ENCODE assay signal across 1 cellular context in the genomic region with DNA sequence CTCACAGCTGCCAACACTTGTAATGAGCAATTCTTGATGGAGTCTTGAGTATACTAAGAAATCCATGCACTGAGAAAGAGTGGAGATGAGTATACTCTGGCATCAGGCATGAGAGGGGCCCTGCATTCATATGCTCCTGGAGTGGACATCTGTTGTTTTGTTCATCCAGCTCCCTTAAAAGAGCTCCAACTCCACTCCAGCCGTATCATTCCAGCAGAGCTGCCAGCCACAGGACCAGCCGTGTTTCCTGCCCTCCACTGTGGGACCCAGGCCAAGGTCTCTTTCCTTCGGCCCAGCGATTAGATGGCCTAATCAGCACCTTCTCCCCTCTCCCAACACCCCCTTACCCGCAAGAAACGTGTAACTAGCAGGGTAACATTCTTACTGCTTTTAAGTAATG.
TF ChIP-seq lines count a peak whose summit lies in the region.

No MANE protein-coding gene starts in this region.

TF ChIP-seq in GM23338, 12 proteins besides CTCF, POLR2A, EP300 and RAD21 (continued from another document):
- TF ChIP-seq, protein P1, sequence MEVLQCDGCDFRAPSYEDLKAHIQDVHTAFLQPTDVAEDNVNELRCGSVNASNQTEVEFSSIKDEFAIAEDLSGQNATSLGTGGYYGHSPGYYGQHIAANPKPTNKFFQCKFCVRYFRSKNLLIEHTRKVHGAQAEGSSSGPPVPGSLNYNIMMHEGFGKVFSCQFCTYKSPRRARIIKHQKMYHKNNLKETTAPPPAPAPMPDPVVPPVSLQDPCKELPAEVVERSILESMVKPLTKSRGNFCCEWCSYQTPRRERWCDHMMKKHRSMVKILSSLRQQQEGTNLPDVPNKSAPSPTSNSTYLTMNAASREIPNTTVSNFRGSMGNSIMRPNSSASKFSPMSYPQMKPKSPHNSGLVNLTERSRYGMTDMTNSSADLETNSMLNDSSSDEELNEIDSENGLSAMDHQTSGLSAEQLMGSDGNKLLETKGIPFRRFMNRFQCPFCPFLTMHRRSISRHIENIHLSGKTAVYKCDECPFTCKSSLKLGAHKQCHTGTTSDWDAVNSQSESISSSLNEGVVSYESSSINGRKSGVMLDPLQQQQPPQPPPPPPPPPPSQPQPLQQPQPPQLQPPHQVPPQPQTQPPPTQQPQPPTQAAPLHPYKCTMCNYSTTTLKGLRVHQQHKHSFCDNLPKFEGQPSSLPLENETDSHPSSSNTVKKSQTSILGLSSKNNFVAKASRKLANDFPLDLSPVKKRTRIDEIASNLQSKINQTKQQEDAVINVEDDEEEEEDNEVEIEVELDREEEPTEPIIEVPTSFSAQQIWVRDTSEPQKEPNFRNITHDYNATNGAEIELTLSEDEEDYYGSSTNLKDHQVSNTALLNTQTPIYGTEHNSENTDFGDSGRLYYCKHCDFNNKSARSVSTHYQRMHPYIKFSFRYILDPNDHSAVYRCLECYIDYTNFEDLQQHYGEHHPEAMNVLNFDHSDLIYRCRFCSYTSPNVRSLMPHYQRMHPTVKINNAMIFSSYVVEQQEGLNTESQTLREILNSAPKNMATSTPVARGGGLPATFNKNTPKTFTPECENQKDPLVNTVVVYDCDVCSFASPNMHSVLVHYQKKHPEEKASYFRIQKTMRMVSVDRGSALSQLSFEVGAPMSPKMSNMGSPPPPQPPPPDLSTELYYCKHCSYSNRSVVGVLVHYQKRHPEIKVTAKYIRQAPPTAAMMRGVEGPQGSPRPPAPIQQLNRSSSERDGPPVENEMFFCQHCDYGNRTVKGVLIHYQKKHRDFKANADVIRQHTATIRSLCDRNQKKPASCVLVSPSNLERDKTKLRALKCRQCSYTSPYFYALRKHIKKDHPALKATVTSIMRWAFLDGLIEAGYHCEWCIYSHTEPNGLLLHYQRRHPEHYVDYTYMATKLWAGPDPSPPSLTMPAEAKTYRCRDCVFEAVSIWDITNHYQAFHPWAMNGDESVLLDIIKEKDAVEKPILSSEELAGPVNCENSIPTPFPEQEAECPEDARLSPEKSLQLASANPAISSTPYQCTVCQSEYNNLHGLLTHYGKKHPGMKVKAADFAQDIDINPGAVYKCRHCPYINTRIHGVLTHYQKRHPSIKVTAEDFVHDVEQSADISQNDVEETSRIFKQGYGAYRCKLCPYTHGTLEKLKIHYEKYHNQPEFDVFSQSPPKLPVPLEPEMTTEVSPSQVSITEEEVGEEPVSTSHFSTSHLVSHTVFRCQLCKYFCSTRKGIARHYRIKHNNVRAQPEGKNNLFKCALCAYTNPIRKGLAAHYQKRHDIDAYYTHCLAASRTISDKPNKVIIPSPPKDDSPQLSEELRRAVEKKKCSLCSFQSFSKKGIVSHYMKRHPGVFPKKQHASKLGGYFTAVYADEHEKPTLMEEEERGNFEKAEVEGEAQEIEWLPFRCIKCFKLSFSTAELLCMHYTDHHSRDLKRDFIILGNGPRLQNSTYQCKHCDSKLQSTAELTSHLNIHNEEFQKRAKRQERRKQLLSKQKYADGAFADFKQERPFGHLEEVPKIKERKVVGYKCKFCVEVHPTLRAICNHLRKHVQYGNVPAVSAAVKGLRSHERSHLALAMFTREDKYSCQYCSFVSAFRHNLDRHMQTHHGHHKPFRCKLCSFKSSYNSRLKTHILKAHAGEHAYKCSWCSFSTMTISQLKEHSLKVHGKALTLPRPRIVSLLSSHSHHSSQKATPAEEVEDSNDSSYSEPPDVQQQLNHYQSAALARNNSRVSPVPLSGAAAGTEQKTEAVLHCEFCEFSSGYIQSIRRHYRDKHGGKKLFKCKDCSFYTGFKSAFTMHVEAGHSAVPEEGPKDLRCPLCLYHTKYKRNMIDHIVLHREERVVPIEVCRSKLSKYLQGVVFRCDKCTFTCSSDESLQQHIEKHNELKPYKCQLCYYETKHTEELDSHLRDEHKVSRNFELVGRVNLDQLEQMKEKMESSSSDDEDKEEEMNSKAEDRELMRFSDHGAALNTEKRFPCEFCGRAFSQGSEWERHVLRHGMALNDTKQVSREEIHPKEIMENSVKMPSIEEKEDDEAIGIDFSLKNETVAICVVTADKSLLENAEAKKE (CRISPR knock-in tag; IDR thresholded peaks at IDR 0.05), result no peak
- TF ChIP-seq, protein P2, sequence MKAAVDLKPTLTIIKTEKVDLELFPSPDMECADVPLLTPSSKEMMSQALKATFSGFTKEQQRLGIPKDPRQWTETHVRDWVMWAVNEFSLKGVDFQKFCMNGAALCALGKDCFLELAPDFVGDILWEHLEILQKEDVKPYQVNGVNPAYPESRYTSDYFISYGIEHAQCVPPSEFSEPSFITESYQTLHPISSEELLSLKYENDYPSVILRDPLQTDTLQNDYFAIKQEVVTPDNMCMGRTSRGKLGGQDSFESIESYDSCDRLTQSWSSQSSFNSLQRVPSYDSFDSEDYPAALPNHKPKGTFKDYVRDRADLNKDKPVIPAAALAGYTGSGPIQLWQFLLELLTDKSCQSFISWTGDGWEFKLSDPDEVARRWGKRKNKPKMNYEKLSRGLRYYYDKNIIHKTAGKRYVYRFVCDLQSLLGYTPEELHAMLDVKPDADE (IDR thresholded peaks at IDR 0.05), result no peak
- TF ChIP-seq EZH2 (IDR thresholded peaks at IDR 0.05; ENCODE audit: low read depth, unreplicated experiment) (no peak), JUNB (IDR thresholded peaks at IDR 0.05; ENCODE audit: unreplicated experiment) (no peak), EZH2phosphoT487 (IDR thresholded peaks at IDR 0.05; ENCODE audit: unreplicated experiment) (no peak), ZNF331 (CRISPR knock-in tag; IDR thresholded peaks at IDR 0.05; ENCODE audit: low read depth) (no peak), ZNF114 (CRISPR knock-in tag; IDR thresholded peaks at IDR 0.05) (no peak)
- TF ChIP-seq, protein P3, sequence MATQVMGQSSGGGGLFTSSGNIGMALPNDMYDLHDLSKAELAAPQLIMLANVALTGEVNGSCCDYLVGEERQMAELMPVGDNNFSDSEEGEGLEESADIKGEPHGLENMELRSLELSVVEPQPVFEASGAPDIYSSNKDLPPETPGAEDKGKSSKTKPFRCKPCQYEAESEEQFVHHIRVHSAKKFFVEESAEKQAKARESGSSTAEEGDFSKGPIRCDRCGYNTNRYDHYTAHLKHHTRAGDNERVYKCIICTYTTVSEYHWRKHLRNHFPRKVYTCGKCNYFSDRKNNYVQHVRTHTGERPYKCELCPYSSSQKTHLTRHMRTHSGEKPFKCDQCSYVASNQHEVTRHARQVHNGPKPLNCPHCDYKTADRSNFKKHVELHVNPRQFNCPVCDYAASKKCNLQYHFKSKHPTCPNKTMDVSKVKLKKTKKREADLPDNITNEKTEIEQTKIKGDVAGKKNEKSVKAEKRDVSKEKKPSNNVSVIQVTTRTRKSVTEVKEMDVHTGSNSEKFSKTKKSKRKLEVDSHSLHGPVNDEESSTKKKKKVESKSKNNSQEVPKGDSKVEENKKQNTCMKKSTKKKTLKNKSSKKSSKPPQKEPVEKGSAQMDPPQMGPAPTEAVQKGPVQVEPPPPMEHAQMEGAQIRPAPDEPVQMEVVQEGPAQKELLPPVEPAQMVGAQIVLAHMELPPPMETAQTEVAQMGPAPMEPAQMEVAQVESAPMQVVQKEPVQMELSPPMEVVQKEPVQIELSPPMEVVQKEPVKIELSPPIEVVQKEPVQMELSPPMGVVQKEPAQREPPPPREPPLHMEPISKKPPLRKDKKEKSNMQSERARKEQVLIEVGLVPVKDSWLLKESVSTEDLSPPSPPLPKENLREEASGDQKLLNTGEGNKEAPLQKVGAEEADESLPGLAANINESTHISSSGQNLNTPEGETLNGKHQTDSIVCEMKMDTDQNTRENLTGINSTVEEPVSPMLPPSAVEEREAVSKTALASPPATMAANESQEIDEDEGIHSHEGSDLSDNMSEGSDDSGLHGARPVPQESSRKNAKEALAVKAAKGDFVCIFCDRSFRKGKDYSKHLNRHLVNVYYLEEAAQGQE (IDR thresholded peaks at IDR 0.05; ENCODE audit: unreplicated experiment), result no peak
